ENCODE assay signal across 14 cellular contexts in genomic region chr10:62085404-62085803, GRCh38.
DNase-seq lines count a peak whose midpoint lies in the region; ATAC-seq and TF ChIP-seq lines count a peak whose summit lies in the region.
"Had no signal": no experiment of that assay in that cellular context is flagged by ENCODE, and none has a peak within 500 bp of the region (broad histone marks: within the 10 kb centered on the region; RNA-seq: fewer than 3 reads in every experiment).

No MANE protein-coding gene starts in this region.

- H2AK5ac ChIP-seq in IMR-90 (ENCODE audit: low read depth, low read length), result peak overlapping the region; percentile 29

- no peak overlapping the region for H3K56ac ChIP-seq in IMR-90 (ENCODE audit: extremely low read depth, insufficient read depth, low read length)

- H3K4me2 ChIP-seq in IMR-90 (ENCODE audit: low read depth, low read length), result no peak overlapping the region

- TF ChIP-seq CTCF in IMR-90 (conservative IDR thresholded peaks at IDR 0.05; ENCODE audit: low read depth, low read length) (no peak), chondrocyte (IDR thresholded peaks at IDR 0.05) (no peak), sigmoid colon (IDR thresholded peaks at IDR 0.05) (no peak), prostate gland (IDR thresholded peaks at IDR 0.05) (no peak)

- peaks cover 21% of the 10 kb centered on the region for H4K20me1 ChIP-seq in IMR-90 (ENCODE audit: insufficient read depth, low read length)

- peak overlapping the region; percentile 51; the same call in 1 of the 2 replicates for H2BK120ac ChIP-seq in IMR-90 (ENCODE audit: low read depth, low read length)

- TF ChIP-seq EP300 in sigmoid colon (IDR thresholded peaks at IDR 0.05), result no peak

- H3K4me3 ChIP-seq in IMR-90 (ENCODE audit: insufficient read depth, low read depth, low read length) (no peak overlapping the region), sigmoid colon (no peak overlapping the region), prostate gland (no peak overlapping the region)

- CTCF ChIA-PET in activated CD4-positive, alpha-beta T cell treated with anti-CD3 and anti-CD28 coated beads for 36 hours (lab: Charles Lee), result interaction anchor here (0.6 to 2.5 kb wide), 3 partner anchors 28 to 160 kb away, joined by 5 to 9 read pairs (median 5); no protein-coding TSS in a partner anchor
- CTCF ChIA-PET in IMR-90 (lab: Yijun Ruan, JAX), result no interaction called here

- peaks cover 92% of the 10 kb centered on the region for H3K36me3 Mint-ChIP-seq in activated CD4-positive, alpha-beta T cell treated with anti-CD3 and anti-CD28 coated beads for 36 hours (ENCODE audit: low read depth)
- peaks cover 39% of the 10 kb centered on the region for H3K36me3 Mint-ChIP-seq in chondrocyte (ENCODE audit: low read depth)

- peaks cover 57% of the 10 kb centered on the region for H3K36me3 ChIP-seq in IMR-90 (ENCODE audit: control insufficient read depth, insufficient read depth, low read length)
- H3K36me3 ChIP-seq in sigmoid colon, result peaks cover 0 to 46% (median 16%) of the 10 kb centered on the region in 4 donors
- H3K36me3 ChIP-seq in prostate gland, result peaks cover 0 to 2% of the 10 kb centered on the region in 2 donors

- H3K27me3 Mint-ChIP-seq in activated CD4-positive, alpha-beta T cell treated with anti-CD3 and anti-CD28 coated beads for 36 hours, result no peaks in the 10 kb centered on the region
- no peaks in the 10 kb centered on the region for H3K27me3 Mint-ChIP-seq in chondrocyte (ENCODE audit: low read depth)

- dilution Hi-C loops in IMR-90 (cut with HindIII; ENCODE audit: low sequenced_read_pairs, unreplicated experiment), result no loop called here

- POLR2A ChIA-PET in activated CD4-positive, alpha-beta T cell treated with anti-CD3 and anti-CD28 coated beads for 36 hours (lab: Charles Lee), result no interaction called here
- POLR2A ChIA-PET in IMR-90 (lab: Charles Lee; ENCODE audit: unreplicated experiment), result no interaction called here

- peaks cover 24% of the 10 kb centered on the region for H3K4me1 ChIP-seq in IMR-90 (ENCODE audit: control insufficient read depth, insufficient read depth, low read length)
- peaks cover 0 to 54% (median 48%) of the 10 kb centered on the region in 4 donors for H3K4me1 ChIP-seq in sigmoid colon
- H3K4me1 ChIP-seq in prostate gland (replicated peaks), result peaks cover 21% of the 10 kb centered on the region

- peaks cover 76% of the 10 kb centered on the region for H3K4me1 Mint-ChIP-seq in activated CD4-positive, alpha-beta T cell treated with anti-CD3 and anti-CD28 coated beads for 36 hours
- peaks cover 83% of the 10 kb centered on the region for H3K4me1 Mint-ChIP-seq in chondrocyte (ENCODE audit: low read depth)

- no peak overlapping the region for H2AK9ac ChIP-seq in IMR-90 (replicated peaks; ENCODE audit: low read depth, low read length, poor library complexity)

- no peaks in the 10 kb centered on the region for H3K9me3 Mint-ChIP-seq in activated CD4-positive, alpha-beta T cell treated with anti-CD3 and anti-CD28 coated beads for 36 hours (ENCODE audit: low read depth)
- no peaks in the 10 kb centered on the region for H3K9me3 Mint-ChIP-seq in chondrocyte (ENCODE audit: low read depth)

- H3K4ac ChIP-seq in IMR-90 (ENCODE audit: low read depth, low read length), result peak overlapping the region; percentile 33; the same call in 1 of the 2 replicates

- peak overlapping the region; percentile 68 for H3K14ac ChIP-seq in IMR-90 (replicated peaks; ENCODE audit: low read depth, low read length)

- H3K27ac ChIP-seq in IMR-90 (ENCODE audit: insufficient read depth, low read length) (peak overlapping the region; percentile 93; the same call in 1 of the 2 replicates), sigmoid colon (peak overlapping the region; percentile 77 to 84 (median 84)), prostate gland (peak overlapping the region in 1 of 2 donors; percentile 68)

- TF ChIP-seq RAD21 in IMR-90 (IDR thresholded peaks at IDR 0.05; ENCODE audit: low read length), result no peak

- intact Hi-C loops in activated CD4-positive, alpha-beta T cell treated with anti-CD3 and anti-CD28 coated beads for 36 hours (cut with DNase I, micrococcal nuclease), result loop anchor here in 1 of 2 experiments (10.0 kb wide), 1 partner anchor 159 kb away; no protein-coding TSS in a partner anchor
- intact Hi-C loops in IMR-90 (cut with micrococcal nuclease) (loop anchor here (2.0 kb wide), 1 partner anchor 159 kb away; no protein-coding TSS in a partner anchor), sigmoid colon (cut with DNase I) (no loop called here), prostate gland (cut with DNase I) (no loop called here)

- no CpG with 5 or more reads among the region's 2 CpGs for WGBS in IMR-90 (ENCODE audit: extremely low coverage in 2 of 2, insufficient read length in 1 of 2), 2 experiments
- 84 to 86% methylated on average over 2 of the region's 2 CpGs for WGBS in sigmoid colon, 2 donors
- WGBS in prostate gland, result 91% methylated on average over 2 of the region's 2 CpGs

- no peak overlapping the region for H3K4me3 Mint-ChIP-seq in activated CD4-positive, alpha-beta T cell treated with anti-CD3 and anti-CD28 coated beads for 36 hours
- H3K4me3 Mint-ChIP-seq in chondrocyte (ENCODE audit: unreplicated experiment), result no peak overlapping the region

- H3K18ac ChIP-seq in IMR-90 (ENCODE audit: low read depth, low read length), result peak overlapping the region; percentile 76

- no peak overlapping the region for H2AFZ ChIP-seq in IMR-90 (replicated peaks; ENCODE audit: low read length, poor library complexity)

- peaks cover 17 to 56% of the 10 kb centered on the region in 2 experiments for H3K79me1 ChIP-seq in IMR-90 (ENCODE audit: low read depth in 1 of 2, low read length in 2 of 2)

- peak overlapping the region; percentile 3; the same call in 1 of the 2 replicates for H2BK20ac ChIP-seq in IMR-90 (ENCODE audit: low read depth, low read length)

- in situ Hi-C loops in IMR-90 (cut with MboI; ENCODE audit: low sequenced_read_pairs), result loop anchor here (25.0 kb wide), 1 partner anchor 1052 kb away; the partner anchor contains the start of gene NRBF2

- H4K91ac ChIP-seq in IMR-90 (ENCODE audit: insufficient read depth, low read depth, low read length), result 0 out of 2 replicates have a peak overlapping the region, but pooled peaks have one; percentile 20

- peak overlapping the region; percentile 17 to 53; a peak in 3 of 4 replicates for H4K8ac ChIP-seq in IMR-90 (ENCODE audit: low read depth in 2 of 2, low read length in 2 of 2)

- H2BK5ac ChIP-seq in IMR-90 (ENCODE audit: low read depth, low read length, poor library complexity, severe bottlenecking), result peak overlapping the region; percentile 93

- peak overlapping the region; percentile 67 for H3K23ac ChIP-seq in IMR-90 (ENCODE audit: low read depth, low read length)

- H3K9me3 ChIP-seq in IMR-90 (ENCODE audit: control insufficient read depth, insufficient read depth, low read length) (no peaks in the 10 kb centered on the region), sigmoid colon (no peaks in the 10 kb centered on the region), prostate gland (no peaks in the 10 kb centered on the region)

- TF ChIP-seq POLR2A in IMR-90 (IDR thresholded peaks at IDR 0.05; ENCODE audit: low read depth, low read length) (no peak), sigmoid colon (IDR thresholded peaks at IDR 0.05) (no peak), prostate gland (IDR thresholded peaks at IDR 0.05) (no peak)

- ATAC-seq in activated CD4-positive, alpha-beta T cell treated with anti-CD3 and anti-CD28 coated beads for 36 hours, result no peak
- no peak for ATAC-seq in IMR-90 (ENCODE audit: low read depth)

- H3K9ac ChIP-seq in IMR-90 (ENCODE audit: low read depth, low read length), result no peak overlapping the region

- H3K27me3 ChIP-seq in IMR-90 (ENCODE audit: control insufficient read depth, insufficient read depth, low read length) (no peaks in the 10 kb centered on the region), sigmoid colon (no peaks in the 10 kb centered on the region), prostate gland (replicated peaks; ENCODE audit: insufficient read depth) (no peaks in the 10 kb centered on the region)

- H4K5ac ChIP-seq in IMR-90 (ENCODE audit: low read depth, low read length), result peak overlapping the region; percentile 26

- H2BK15ac ChIP-seq in IMR-90 (ENCODE audit: low read depth, low read length), result peak overlapping the region; percentile 32; the same call in 1 of the 3 replicates

- peaks cover 10% of the 10 kb centered on the region for H3K9me1 ChIP-seq in IMR-90 (ENCODE audit: insufficient read depth, low read length)

- peak overlapping the region; percentile 88 for H3K27ac Mint-ChIP-seq in activated CD4-positive, alpha-beta T cell treated with anti-CD3 and anti-CD28 coated beads for 36 hours
- peak overlapping the region; percentile 98 for H3K27ac Mint-ChIP-seq in chondrocyte (ENCODE audit: unreplicated experiment)

- no peak for DNase-seq in activated CD4-positive, alpha-beta T cell treated with anti-CD3 and anti-CD28 coated beads for 36 hours
- no peak for DNase-seq in activated CD4-positive, alpha-beta T cell treated with anti-CD3 and anti-CD28 coated beads for 1 hour
- DNase-seq in IMR-90 (no peak), chondrocyte (ENCODE audit: low spot score) (no peak), sigmoid colon (no peak), DMS79 (lab: John Stamatoyannopoulos, UW) (no peak), prostate gland (ENCODE audit: low spot score) (no peak), NOMO-1 treated with dmso at 0.1 percent for 144 hours (lab: John Stamatoyannopoulos, UW; ENCODE audit: unreplicated experiment) (no peak)
- DNase-seq: activated CD4-positive, CD25-positive, alpha-beta regulatory T cell; activated gamma-delta T cell; DMS 273 treated with DMSO at 0.1 percent for 48 hours; NCI-H146; NCI-H69; SHP77 treated with DMSO at 0.1 percent for 48 hours had no signal

- TSS peak; percentile 83 for BruUV-seq in IMR-90 (replicated peaks; lab: Mats Ljungman, UMichigan)

TF ChIP-seq in IMR-90, 13 proteins besides CTCF, POLR2A, EP300 and RAD21 (continues in another document):
- TF ChIP-seq RCOR1 (IDR thresholded peaks at IDR 0.05; ENCODE audit: insufficient replicate concordance, low read length) (no peak), SMC3 (IDR thresholded peaks at IDR 0.05; ENCODE audit: low read depth, low read length) (no peak), MAFK (IDR thresholded peaks at IDR 0.05; ENCODE audit: low read depth, low read length) (no peak), CEBPB (IDR thresholded peaks at IDR 0.05; ENCODE audit: low read depth, low read length) (no peak), BHLHE40 (IDR thresholded peaks at IDR 0.05; ENCODE audit: low read depth, low read length) (no peak), ELK1 (IDR thresholded peaks at IDR 0.05; ENCODE audit: borderline replicate concordance, low read depth, low read length) (no peak), MXI1 (IDR thresholded peaks at IDR 0.05; ENCODE audit: borderline replicate concordance, low read depth, low read length) (no peak)
